ENCODE assay signal across 24 cellular contexts in the genomic region with DNA sequence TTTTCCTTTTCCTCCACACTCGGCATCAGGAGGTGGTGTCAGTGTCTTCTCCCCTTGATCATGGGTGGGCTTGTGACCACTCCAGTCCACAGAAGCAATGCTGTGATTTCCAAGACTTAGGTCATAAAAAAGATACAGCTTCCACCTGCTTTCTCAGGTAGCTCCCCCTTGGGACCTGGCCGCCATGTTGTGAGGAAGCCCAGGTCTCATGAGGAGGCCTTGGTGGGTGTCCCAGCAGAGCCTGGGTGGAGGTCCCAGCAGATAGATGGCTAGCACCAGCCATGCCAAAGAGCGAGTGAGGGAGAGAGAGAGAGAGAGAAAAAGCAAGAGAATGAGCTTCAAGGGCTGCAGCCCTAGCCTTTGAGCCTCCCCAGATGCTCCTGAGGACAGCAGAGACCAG. TPM values are rescaled to one million over a fixed set of nuclear protein-coding genes. Genes with fewer than 3 reads are reported as not detected.
DNase-seq lines count a peak whose midpoint lies in the region; ATAC-seq and TF ChIP-seq lines count a peak whose summit lies in the region.
"Had no signal": no experiment of that assay in that cellular context is flagged by ENCODE, and none has a peak within 500 bp of the region (broad histone marks: within the 10 kb centered on the region; RNA-seq: fewer than 3 reads in every experiment).

No MANE protein-coding gene starts in this region.

- H3K27me3 ChIP-seq in BE2C = no peaks in the 10 kb centered on the region
- H3K27me3 ChIP-seq: body of pancreas, gastrocnemius medialis, neutrophil, uterus had no signal

- peak overlapping the region; percentile 58 for H3K27ac ChIP-seq in VCaP
- H3K27ac ChIP-seq: gastrocnemius medialis, neutrophil, RWPE1, uterus had no signal

- no peaks in the 10 kb centered on the region for H3K4me1 ChIP-seq in BE2C
- H3K4me1 ChIP-seq: uterus had no signal

- TF ChIP-seq CTCF in CD14-positive monocyte (IDR thresholded peaks at IDR 0.05) (no peak), VCaP (conservative IDR thresholded peaks at IDR 0.05) (no peak), progenitor cell of endocrine pancreas (IDR thresholded peaks at IDR 0.05; ENCODE audit: unreplicated experiment) (no peak), BE2C (IDR thresholded peaks at IDR 0.05; ENCODE audit: low read depth, low read length) (no peak), lower leg skin (IDR thresholded peaks at IDR 0.05) (no peak)

- H3K4me1 Mint-ChIP-seq in CD14-positive monocyte (peaks cover 6% of the 10 kb centered on the region), progenitor cell of endocrine pancreas (ENCODE audit: low read depth) (peaks cover 17% of the 10 kb centered on the region)
- H3K4me1 Mint-ChIP-seq: activated naive CD8-positive, alpha-beta T cell treated with anti-CD3 and anti-CD28 coated beads, Interleukin-2, amount 50 U/mL, for 24 hours had no signal

- H3K36me3 Mint-ChIP-seq in CD14-positive monocyte = peaks cover 90 to 97% of the 10 kb centered on the region in 2 donors
- peaks cover 56% of the 10 kb centered on the region for H3K36me3 Mint-ChIP-seq in progenitor cell of endocrine pancreas (ENCODE audit: insufficient read depth)

- H3K27me3 Mint-ChIP-seq in CD14-positive monocyte (ENCODE audit: low read depth in 3 of 3) = no peaks in the 10 kb centered on the region
- no peaks in the 10 kb centered on the region for H3K27me3 Mint-ChIP-seq in progenitor cell of endocrine pancreas
- H3K27me3 Mint-ChIP-seq: activated naive CD8-positive, alpha-beta T cell treated with anti-CD3 and anti-CD28 coated beads, Interleukin-2, amount 50 U/mL, for 24 hours; memory B cell had no signal

- H3K9me3 Mint-ChIP-seq in CD14-positive monocyte = peaks cover 58 to 83% (median 64%) of the 10 kb centered on the region in 7 donors
- H3K9me3 Mint-ChIP-seq in progenitor cell of endocrine pancreas (ENCODE audit: low read depth) = peaks cover 19% of the 10 kb centered on the region

- H3K4me3 ChIP-seq in BE2C (ENCODE audit: low read depth, low read length) (no peak overlapping the region), lower leg skin (ENCODE audit: low read depth, poor library complexity, severe bottlenecking) (no peak overlapping the region)
- H3K4me3 ChIP-seq: body of pancreas, gastrocnemius medialis, smooth muscle cell, uterus had no signal

- H3K27ac Mint-ChIP-seq in CD14-positive monocyte (peak overlapping the region in 1 of 7 donors; percentile 73), progenitor cell of endocrine pancreas (peak overlapping the region; percentile 2)
- H3K27ac Mint-ChIP-seq: activated naive CD8-positive, alpha-beta T cell treated with anti-CD3 and anti-CD28 coated beads, Interleukin-2, amount 50 U/mL, for 24 hours; activated T-helper 2 cell treated with anti-CD3 and anti-CD28 coated beads, Interferon-gamma antibody, Interleukin-2, Interleukin-4, amounts not matched to agents 10 μg/mL and 5 μg/mL and 100 μg/mL, durations not matched to agents 14 hours and 24 hours and 36 hours; memory B cell had no signal

- no peak for TF ChIP-seq POLR2A in lower leg skin (IDR thresholded peaks at IDR 0.05)

- intact Hi-C loops in CD14-positive monocyte (cut with micrococcal nuclease) = no loop called here
- intact Hi-C loops in left colon (cut with DNase I, micrococcal nuclease) = no loop called here
- intact Hi-C loops in lower leg skin (cut with DNase I; ENCODE audit: low total_unique reads) = loop anchor here (10.0 kb wide), 1 partner anchor 141 kb away; a partner anchor contains a TSS

- ATAC-seq in left colon (no peak), GM19463 (IDR thresholded peaks at IDR 0.05; ENCODE audit: unreplicated experiment) (no peak), HG03025 (IDR thresholded peaks at IDR 0.05; ENCODE audit: low FRiP score, unreplicated experiment) (no peak)
- ATAC-seq: activated naive CD8-positive, alpha-beta T cell treated with anti-CD3 and anti-CD28 coated beads, Interleukin-2, amount 50 U/mL, for 24 hours; body of pancreas; gastrocnemius medialis had no signal

- peak overlapping the region in 1 of 2 donors; percentile 1 for H3K4me3 Mint-ChIP-seq in CD14-positive monocyte
- no peak overlapping the region for H3K4me3 Mint-ChIP-seq in progenitor cell of endocrine pancreas (ENCODE audit: low read depth)
- H3K4me3 Mint-ChIP-seq: activated naive CD8-positive, alpha-beta T cell treated with anti-CD3 and anti-CD28 coated beads, Interleukin-2, amount 50 U/mL, for 24 hours; memory B cell had no signal

- DNase-seq in CD14-positive monocyte (ENCODE audit: low spot score) (peak; percentile 9), left colon (peak; percentile 5 to 21), progenitor cell of endocrine pancreas (ENCODE audit: low spot score, unreplicated experiment) (no peak), BE2C (no peak), lower leg skin (ENCODE audit: low spot score in 2 of 2) (no peak)
- DNase-seq: activated naive CD8-positive, alpha-beta T cell treated with anti-CD3 and anti-CD28 coated beads, Interleukin-2, amount 50 U/mL, for 24 hours; EL; H7; hippocampal formation; NCI-H1105; NCI-H2081; NCI-H345; NCI-H82 had no signal

- WGBS in lower leg skin, 2 donors = 98 to 100% methylated on average over 3 of the region's 3 CpGs

- H3K9me3 ChIP-seq in BE2C = no peaks in the 10 kb centered on the region
- H3K9me3 ChIP-seq: body of pancreas, gastrocnemius medialis had no signal

- H3K36me3 ChIP-seq in BE2C = no peaks in the 10 kb centered on the region
- H3K36me3 ChIP-seq: uterus had no signal

RNA-seq across cellular contexts. Expression of a gene that starts 16.0 kb away (rescaled TPM):
- 10 to 100 TPM; 26.8 to 33.8 TPM for polyA plus RNA-seq in CD14-positive monocyte
- 100 to 1,000 TPM in 1 of 2 donors, 10 to 100 TPM in 1; 59.4 to 119 TPM for total RNA-seq in left colon
- total RNA-seq in progenitor cell of endocrine pancreas = 31.0 and 31.6 TPM in 2 replicates
- polyA plus RNA-seq in BE2C (2012; ENCODE audit: insufficient read depth, insufficient read length, low read depth) = 17.6 TPM
- total RNA-seq in lower leg skin = 100 to 1,000 TPM in 1 of 4 donors, 10 to 100 TPM in 3; 65.6 to 112 (median 75.3) TPM

RNA-seq across cellular contexts. Expression of a gene that starts 28.9 kb away (rescaled TPM):
- 10 to 100 TPM in 1 of 2 donors, 1 to 10 TPM in 1; 2.5 to 10.8 TPM for polyA plus RNA-seq in CD14-positive monocyte
- total RNA-seq in left colon = 10 to 100 TPM; 42.4 to 77.8 TPM
- total RNA-seq in progenitor cell of endocrine pancreas = 7.0 and 8.0 TPM in 2 replicates
- 12.1 TPM for polyA plus RNA-seq in BE2C (2012; ENCODE audit: insufficient read depth, insufficient read length, low read depth)
- total RNA-seq in lower leg skin = 10 to 100 TPM; 34.7 to 77.3 (median 62.2) TPM

RNA-seq across cellular contexts. Expression of a gene that starts 52.9 kb away (rescaled TPM):
- polyA plus RNA-seq in CD14-positive monocyte = 100 to 1,000 TPM; 150 to 192 TPM
- total RNA-seq in left colon = 10 to 100 TPM; 72.6 to 96.2 TPM
- total RNA-seq in progenitor cell of endocrine pancreas = 103 and 104 TPM in 2 replicates
- 177 TPM for polyA plus RNA-seq in BE2C (2012; ENCODE audit: insufficient read depth, insufficient read length, low read depth)
- total RNA-seq in lower leg skin = 10 to 100 TPM; 12.6 to 49.9 (median 24.0) TPM

Comparison
In these comparisons a context has a peak if more than half of its experiments do, and no peak if none do; other contexts are left out.
1. DNase-seq: peak in CD14-positive monocyte (single experiment) and left colon (2 of 2); none in progenitor cell of endocrine pancreas (single experiment), BE2C (single experiment) and lower leg skin (0 of 2).